In genomic region chr5:132394681-132395259, GRCh38 we compare ENCODE assay signal across 1 cellular context.
TF ChIP-seq lines count a peak whose summit lies in the region.

No MANE protein-coding gene starts in this region.

TF ChIP-seq in HepG2, 621 proteins besides CTCF, POLR2A, EP300 and RAD21 (continued from another document):
- TF ChIP-seq FOSL2 (CRISPR knock-in tag; IDR thresholded peaks at IDR 0.05) (no peak), ZSCAN9 (CRISPR knock-in tag; IDR thresholded peaks at IDR 0.05; ENCODE audit: borderline replicate concordance) (no peak), SSRP1 (CRISPR knock-in tag; IDR thresholded peaks at IDR 0.05) (no peak), ZFP36L2 (CRISPR knock-in tag; IDR thresholded peaks at IDR 0.05) (no peak), ZFP41 (CRISPR knock-in tag; IDR thresholded peaks at IDR 0.05; ENCODE audit: borderline replicate concordance) (no peak), ZNF10 (CRISPR knock-in tag; IDR thresholded peaks at IDR 0.05; ENCODE audit: borderline replicate concordance, low read depth) (no peak)
